19 cellular contexts compared by ENCODE assay signal in the genomic region with DNA sequence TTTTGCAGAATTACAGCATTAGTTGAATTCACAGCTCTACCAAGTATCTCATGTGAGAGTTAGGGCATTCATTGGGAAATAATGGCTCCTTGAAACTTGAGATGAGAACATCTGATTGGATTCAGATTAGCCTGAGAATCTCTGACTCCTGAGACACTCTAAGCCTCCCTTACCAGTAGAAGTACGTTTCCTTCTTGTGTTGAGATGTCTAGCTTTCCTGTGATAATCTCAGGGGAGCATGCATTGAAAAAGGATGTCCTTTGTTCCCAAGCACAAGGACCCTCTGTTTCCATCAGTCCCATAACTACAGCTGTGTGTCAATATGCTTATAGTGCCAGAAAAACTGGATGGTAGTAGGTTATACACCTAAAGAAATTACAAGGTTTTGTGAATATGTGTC. TPM values are rescaled to one million over a fixed set of nuclear protein-coding genes. Genes with fewer than 3 reads are reported as not detected.
DNase-seq lines count a peak whose midpoint lies in the region; ATAC-seq lines count a peak whose summit lies in the region.
"Had no signal": no experiment of that assay in that cellular context is flagged by ENCODE, and none has a peak within 500 bp of the region (broad histone marks: within the 10 kb centered on the region; RNA-seq: fewer than 3 reads in every experiment).

No MANE protein-coding gene starts in this region.

- H3K27me3 Mint-ChIP-seq in activated T-helper 17 cell treated with anti-CD3 and anti-CD28 coated beads, Interleukin-2, amount 50 U/mL, for 72 hours, result no peaks in the 10 kb centered on the region
- H3K27me3 Mint-ChIP-seq: B cell; CD4-positive, CD25-positive, alpha-beta regulatory T cell had no signal

- peak overlapping the region; percentile 99 for H3K4me3 Mint-ChIP-seq in activated T-helper 17 cell treated with anti-CD3 and anti-CD28 coated beads, Interleukin-2, amount 50 U/mL, for 72 hours
- H3K4me3 Mint-ChIP-seq: B cell; CD4-positive, CD25-positive, alpha-beta regulatory T cell; CD8-positive, alpha-beta T cell had no signal

- H3K9me3 Mint-ChIP-seq in activated T-helper 17 cell treated with anti-CD3 and anti-CD28 coated beads, Interleukin-2, amount 50 U/mL, for 72 hours, result no peaks in the 10 kb centered on the region

- no peak overlapping the region for H3K27ac Mint-ChIP-seq in activated T-helper 17 cell treated with anti-CD3 and anti-CD28 coated beads, Interleukin-2, amount 50 U/mL, for 72 hours
- H3K27ac Mint-ChIP-seq: B cell; CD4-positive, CD25-positive, alpha-beta regulatory T cell; CD8-positive, alpha-beta T cell had no signal

- DNase-seq in COLO829 (ENCODE audit: low spot score) (peak; percentile 70), NCI-H2171 (lab: John Stamatoyannopoulos, UW) (peak; percentile 9), iris pigment epithelial cell (ENCODE audit: low read depth) (peak; percentile 45), NCI-H2196 (lab: John Stamatoyannopoulos, UW; ENCODE audit: unreplicated experiment) (no peak)
- no peak for DNase-seq in stimulated activated naive CD8-positive, alpha-beta T cell treated with anti-CD3 and anti-CD28 coated beads, Interleukin-15, Interleukin-2, amounts not matched to agents 100 U/mL and 50 U/mL, for 24 hours
- DNase-seq in stimulated activated CD4-positive, alpha-beta T cell treated with anti-CD3 and anti-CD28 coated beads, Interleukin-2, amount 100 ng/mL, for 48 hours, result no peak
- no peak for DNase-seq in effector CD8-positive, alpha-beta T cell (lab: John Stamatoyannopoulos, UW)
- DNase-seq: CD4-positive, CD25-positive, alpha-beta regulatory T cell; CD8-positive, alpha-beta T cell; DMS 273 treated with DMSO at 0.1 percent for 48 hours; DMS79; EL; GDM1; GM23248; H7; HCEC 1CT had no signal

- no peak for ATAC-seq in activated T-helper 17 cell treated with anti-CD3 and anti-CD28 coated beads, Interleukin-2, amount 50 U/mL, for 72 hours (replicated peaks)
- no peak for ATAC-seq in stimulated activated naive CD8-positive, alpha-beta T cell treated with anti-CD3 and anti-CD28 coated beads, Interleukin-15, Interleukin-2, amounts not matched to agents 100 U/mL and 50 U/mL, for 24 hours
- ATAC-seq: CD8-positive, alpha-beta T cell; GM12878 had no signal

- H3K4me1 Mint-ChIP-seq in activated T-helper 17 cell treated with anti-CD3 and anti-CD28 coated beads, Interleukin-2, amount 50 U/mL, for 72 hours, result peaks cover 19% of the 10 kb centered on the region

- H3K36me3 Mint-ChIP-seq in activated T-helper 17 cell treated with anti-CD3 and anti-CD28 coated beads, Interleukin-2, amount 50 U/mL, for 72 hours (ENCODE audit: low read depth), result peaks cover 89% of the 10 kb centered on the region

RNA-seq across cellular contexts. Expression of gene RDX, which starts 35.2 kb away (rescaled TPM):
- 10 to 100 TPM; 83.2 to 95.6 TPM for total RNA-seq in activated T-helper 17 cell treated with anti-CD3 and anti-CD28 coated beads, Interleukin-2, amount 50 U/mL, for 72 hours

Comparison
In these comparisons a context has a peak if more than half of its experiments do, and no peak if none do; other contexts are left out.
1. DNase-seq: peak in COLO829 (single experiment), NCI-H2171 (single experiment) and iris pigment epithelial cell (single experiment); none in stimulated activated naive CD8-positive, alpha-beta T cell treated with anti-CD3 and anti-CD28 coated beads, Interleukin-15, Interleukin-2, amounts not matched to agents 100 U/mL and 50 U/mL, for 24 hours (single experiment), NCI-H2196 (single experiment), stimulated activated CD4-positive, alpha-beta T cell treated with anti-CD3 and anti-CD28 coated beads, Interleukin-2, amount 100 ng/mL, for 48 hours (0 of 2) and effector CD8-positive, alpha-beta T cell (single experiment).